ENCODE assay signal across 22 cellular contexts in the genomic region with DNA sequence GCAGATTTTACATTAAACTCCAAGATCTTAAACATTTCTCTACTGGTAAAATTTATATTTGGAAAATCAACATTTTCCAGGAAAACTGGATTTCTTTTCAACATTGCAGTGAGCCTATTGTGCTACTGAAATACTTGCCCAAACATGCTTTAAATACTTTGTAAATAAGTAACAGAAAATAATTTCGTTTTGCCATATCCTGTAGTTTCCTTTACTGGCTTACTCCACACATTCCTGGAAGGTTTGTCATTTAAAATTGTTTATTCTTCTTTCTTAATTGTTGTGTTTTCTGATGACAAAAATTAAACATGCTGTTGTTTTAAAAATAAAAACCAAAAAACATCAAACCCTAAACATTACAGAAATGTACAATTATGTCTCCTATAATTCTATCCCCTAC. TPM values are rescaled to one million over a fixed set of nuclear protein-coding genes. Genes with fewer than 3 reads are reported as not detected.
DNase-seq lines count a peak whose midpoint lies in the region; ATAC-seq, FAIRE-seq and TF ChIP-seq lines count a peak whose summit lies in the region.
"Had no signal": no experiment of that assay in that cellular context is flagged by ENCODE, and none has a peak within 500 bp of the region (broad histone marks: within the 10 kb centered on the region; RNA-seq: fewer than 3 reads in every experiment).

No MANE protein-coding gene starts in this region.

- dilution Hi-C loops in endothelial cell of umbilical vein (cut with MboI; ENCODE audit: extremely low pct_ligation_motif_present, low sequenced_read_pairs): loop anchor here (25.0 kb wide), 1 partner anchor 100 kb away; no protein-coding TSS in a partner anchor

- H3K4me3 ChIP-seq in endothelial cell of umbilical vein (replicated peaks in 1 of 3; ENCODE audit: insufficient read depth in 1 of 3, low read depth in 1 of 3, low read length in 3 of 3) (no peak overlapping the region), kidney (ENCODE audit: low read length in 2 of 2) (no peak overlapping the region)
- H3K4me3 ChIP-seq: HAP-1, left lung, Peyer's patch had no signal

- no peaks in the 10 kb centered on the region for H3K27me3 ChIP-seq in endothelial cell of umbilical vein (ENCODE audit: control insufficient read depth in 2 of 2, insufficient read depth in 2 of 2, low read length in 2 of 2)
- H3K27me3 ChIP-seq: BE2C, left lung, Peyer's patch had no signal

- no peaks in the 10 kb centered on the region for H3K9me3 ChIP-seq in endothelial cell of umbilical vein (replicated peaks; ENCODE audit: control insufficient read depth, insufficient read depth, low read length)
- H3K9me3 ChIP-seq in kidney (ENCODE audit: control insufficient read depth in 1 of 2, low read length in 2 of 2): no peaks in the 10 kb centered on the region
- H3K9me3 ChIP-seq: BE2C, HAP-1, left lung, Peyer's patch had no signal

- POLR2A ChIA-PET in endothelial cell of umbilical vein (lab: Charles Lee): no interaction called here

- ATAC-seq in HG03280 (IDR thresholded peaks at IDR 0.05; ENCODE audit: unreplicated experiment) (no peak), HG03571 (IDR thresholded peaks at IDR 0.05; ENCODE audit: unreplicated experiment) (no peak)
- ATAC-seq: esophagus mucosa, HepG2, left lung, T-cell, WTC11 had no signal

- peaks cover 17% of the 10 kb centered on the region for H3K4me1 ChIP-seq in endothelial cell of umbilical vein (ENCODE audit: control insufficient read depth, extremely low read depth, insufficient read depth, low read length)
- no peaks in the 10 kb centered on the region for H3K4me1 ChIP-seq in kidney (ENCODE audit: control insufficient read depth in 1 of 2, insufficient read depth in 1 of 2, low read depth in 1 of 2, low read length in 2 of 2)
- H3K4me1 ChIP-seq: BE2C, left lung, Peyer's patch had no signal

- H3K4me2 ChIP-seq in endothelial cell of umbilical vein (ENCODE audit: insufficient read depth, low read length): peak overlapping the region; percentile 57

- H3K36me3 ChIP-seq in endothelial cell of umbilical vein (ENCODE audit: control insufficient read depth in 2 of 2, extremely low read depth in 1 of 2, insufficient read depth in 2 of 2, low read length in 2 of 2) (peaks cover 0 to 2% of the 10 kb centered on the region in 2 experiments), kidney (ENCODE audit: control insufficient read depth in 1 of 2, insufficient read depth in 2 of 2, low read length in 2 of 2) (peaks cover 15 to 30% of the 10 kb centered on the region in 2 donors)
- H3K36me3 ChIP-seq: BE2C had no signal

- H3K27ac ChIP-seq in endothelial cell of umbilical vein (ENCODE audit: insufficient read depth, low read depth, low read length) (peak overlapping the region; percentile 51), kidney (ENCODE audit: low read depth in 2 of 2, low read length in 2 of 2) (no peak overlapping the region)
- H3K27ac ChIP-seq: left lung, Peyer's patch had no signal

- intact Hi-C loops in endothelial cell of umbilical vein (cut with micrococcal nuclease): no loop called here
- intact Hi-C loops in kidney (cut with DNase I): no loop called here

- no peak overlapping the region for H2AFZ ChIP-seq in endothelial cell of umbilical vein (ENCODE audit: low read depth, low read length)

- no peaks in the 10 kb centered on the region for H3K9me1 ChIP-seq in endothelial cell of umbilical vein (replicated peaks; ENCODE audit: control insufficient read depth, extremely low read depth, insufficient read depth, low read length)

- TF ChIP-seq POLR2A in endothelial cell of umbilical vein (IDR thresholded peaks at IDR 0.05; ENCODE audit: low read depth, low read length): no peak

- no TSS peak for BruUV-seq in endothelial cell of umbilical vein (replicated peaks; lab: Mats Ljungman, UMichigan)

- no peaks in the 10 kb centered on the region for H3K79me2 ChIP-seq in endothelial cell of umbilical vein (ENCODE audit: control insufficient read depth, insufficient read depth, low read length)

- DNase-seq in EH (ENCODE audit: low read depth): peak; percentile 71
- DNase-seq in RCC 7860 (ENCODE audit: low spot score): no peak
- peak; percentile 45 for DNase-seq in endothelial cell of umbilical vein (ENCODE audit: low read depth, low spot score)
- DNase-seq in kidney: no peak
- DNase-seq in NCI-H2107 (lab: John Stamatoyannopoulos, UW): no peak
- DNase-seq in T-helper 1 cell: no peak
- DNase-seq: activated gamma-delta T cell, BE2C, Calu3, cortex of kidney, left lung, NCI-H2081, NCI-H526 treated with DMSO at 0.1 percent for 48 hours, Peyer's patch, T-cell had no signal

- no peaks in the 10 kb centered on the region for H4K20me1 ChIP-seq in endothelial cell of umbilical vein (replicated peaks; ENCODE audit: control insufficient read depth, extremely low read depth, insufficient read depth, low read length)

- H3K9ac ChIP-seq in endothelial cell of umbilical vein (replicated peaks; ENCODE audit: extremely low read depth, insufficient read depth, low read length) (peak overlapping the region; percentile 1), kidney (ENCODE audit: low read length in 2 of 2) (no peak overlapping the region)

- TF ChIP-seq CTCF in endothelial cell of umbilical vein (IDR thresholded peaks at IDR 0.05; ENCODE audit: extremely low read depth in 1 of 2, insufficient read depth in 1 of 2, low read depth in 1 of 2, low read length in 2 of 2) (no peak), kidney (IDR thresholded peaks at IDR 0.05; ENCODE audit: borderline replicate concordance, extremely low read depth, insufficient read depth) (no peak)

- FAIRE-seq in RCC 7860 (lab: Jason Lieb, UNC) (peak; percentile 59), endothelial cell of umbilical vein (lab: Jason Lieb, UNC) (no peak), kidney (lab: Jason Lieb, UNC) (peak; percentile 41)
- FAIRE-seq: HepG2 had no signal

- CTCF ChIA-PET in endothelial cell of umbilical vein (lab: Charles Lee): interaction anchor here (1.5 to 6.8 kb wide), 2 partner anchors 95 to 101 kb away, joined by 5 to 423 read pairs; no protein-coding TSS in a partner anchor

TF ChIP-seq in endothelial cell of umbilical vein, 7 proteins besides CTCF, POLR2A, EP300 and RAD21:
- TF ChIP-seq, protein P1, sequence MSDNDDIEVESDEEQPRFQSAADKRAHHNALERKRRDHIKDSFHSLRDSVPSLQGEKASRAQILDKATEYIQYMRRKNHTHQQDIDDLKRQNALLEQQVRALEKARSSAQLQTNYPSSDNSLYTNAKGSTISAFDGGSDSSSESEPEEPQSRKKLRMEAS (IDR thresholded peaks at IDR 0.05; ENCODE audit: insufficient read depth, insufficient read length): no peak
- TF ChIP-seq FOS (IDR thresholded peaks at IDR 0.05; ENCODE audit: borderline replicate concordance, insufficient read depth, low read length) (peak; percentile 9), EZH2 (IDR thresholded peaks at IDR 0.05; ENCODE audit: borderline replicate concordance, low read depth, low read length, severe bottlenecking) (no peak), POLR2AphosphoS5 (IDR thresholded peaks at IDR 0.05; ENCODE audit: insufficient read depth, low read depth, low read length) (no peak), JUN (IDR thresholded peaks at IDR 0.05; ENCODE audit: borderline replicate concordance, insufficient read depth, insufficient read length, low read depth) (no peak), MYC (IDR thresholded peaks at IDR 0.05; ENCODE audit: low read depth, low read length) (no peak)

RNA-seq across cellular contexts. Expression of a gene that starts 22.0 kb away (rescaled TPM):
- total RNA-seq in endothelial cell of umbilical vein (9.6 and 15.2 TPM in 2 replicates), kidney (21.4 TPM)
- polyA plus RNA-seq in endothelial cell of umbilical vein (13.1 and 17.9 TPM in 2 replicates), kidney (ENCODE audit: insufficient read depth, low read depth, low replicate concordance) (47.7 TPM)
- polyA plus RNA-seq in endothelial cell of umbilical vein (2011; cell fraction: cytosol; rRNA removed): 4.6 and 9.2 TPM in 2 replicates
- 151 and 154 TPM in 2 replicates for polyA plus RNA-seq in endothelial cell of umbilical vein (2011; cell fraction: nucleus; rRNA removed)
- 15.5 and 16.8 TPM in 2 replicates for polyA plus RNA-seq in endothelial cell of umbilical vein (2012)
- polyA minus RNA-seq in endothelial cell of umbilical vein: 18.1 and 37.3 TPM in 2 replicates
- polyA minus RNA-seq in endothelial cell of umbilical vein (2011; cell fraction: cytosol; rRNA and poly(A)+ RNA removed): 8.4 TPM
- 63.0 and 66.1 TPM in 2 replicates for polyA minus RNA-seq in endothelial cell of umbilical vein (2011; cell fraction: nucleus; rRNA and poly(A)+ RNA removed)

RNA-seq across cellular contexts. Expression of a gene that starts 22.5 kb away (rescaled TPM):
- total RNA-seq in endothelial cell of umbilical vein (38.1 and 40.9 TPM in 2 replicates), kidney (45.1 TPM)
- polyA plus RNA-seq in endothelial cell of umbilical vein (12.6 and 19.7 TPM in 2 replicates), kidney (ENCODE audit: insufficient read depth, low read depth, low replicate concordance) (32.1 TPM)
- 18.8 and 21.6 TPM in 2 replicates for polyA plus RNA-seq in endothelial cell of umbilical vein (2011; cell fraction: cytosol; rRNA removed)
- polyA plus RNA-seq in endothelial cell of umbilical vein (2011; cell fraction: nucleus; rRNA removed): 40.7 and 53.7 TPM in 2 replicates
- 23.2 and 37.4 TPM in 2 replicates for polyA plus RNA-seq in endothelial cell of umbilical vein (2012)
- polyA minus RNA-seq in endothelial cell of umbilical vein: 25.2 and 28.1 TPM in 2 replicates
- 60.1 TPM for polyA minus RNA-seq in endothelial cell of umbilical vein (2011; cell fraction: cytosol; rRNA and poly(A)+ RNA removed)
- 47.1 and 66.0 TPM in 2 replicates for polyA minus RNA-seq in endothelial cell of umbilical vein (2011; cell fraction: nucleus; rRNA and poly(A)+ RNA removed)

RNA-seq across cellular contexts. Expression of a gene that starts 40.5 kb away (rescaled TPM):
- total RNA-seq in endothelial cell of umbilical vein (1.4 and 3.2 TPM in 2 replicates), kidney (1.0 TPM)
- polyA plus RNA-seq in endothelial cell of umbilical vein (13.5 and 14.3 TPM in 2 replicates), kidney (ENCODE audit: insufficient read depth, low read depth, low replicate concordance) (1.1 TPM)
- polyA plus RNA-seq in endothelial cell of umbilical vein (2011; cell fraction: cytosol; rRNA removed): 8.0 and 11.9 TPM in 2 replicates
- polyA plus RNA-seq in endothelial cell of umbilical vein (2011; cell fraction: nucleus; rRNA removed): 3.8 and 4.9 TPM in 2 replicates
- polyA plus RNA-seq in endothelial cell of umbilical vein (2012): 1.1 and 1.2 TPM in 2 replicates
- 11.7 and 14.2 TPM in 2 replicates for polyA minus RNA-seq in endothelial cell of umbilical vein
- not detected for polyA minus RNA-seq in endothelial cell of umbilical vein (2011; cell fraction: cytosol; rRNA and poly(A)+ RNA removed)
- 4.5 and 6.7 TPM in 2 replicates for polyA minus RNA-seq in endothelial cell of umbilical vein (2011; cell fraction: nucleus; rRNA and poly(A)+ RNA removed)
- total RNA-seq: activated CD8-positive, alpha-beta memory T cell treated with anti-CD3 and anti-CD28 coated beads for 36 hours; esophagus mucosa; HepG2; WTC11 had no signal

Comparison
In these comparisons a context has a peak if more than half of its experiments do, and no peak if none do; other contexts are left out.
1. DNase-seq: peak in EH (single experiment) and endothelial cell of umbilical vein (single experiment); none in RCC 7860 (single experiment), kidney (single experiment), NCI-H2107 (single experiment) and T-helper 1 cell (0 of 5).